In genomic region chr9:101018391-101018990, GRCh38 we compare ENCODE assay signal across 16 cellular contexts. TPM values are rescaled to one million over a fixed set of nuclear protein-coding genes. Genes with fewer than 3 reads are reported as not detected.
A peak's percentile ranks its signal among the peaks of the same experiment; 100 is the strongest.
DNase-seq lines count a peak whose midpoint lies in the region; TF ChIP-seq lines count a peak whose summit lies in the region.
"Had no signal": no experiment of that assay in that cellular context is flagged by ENCODE, and none has a peak within 500 bp of the region (broad histone marks: within the 10 kb centered on the region; RNA-seq: fewer than 3 reads in every experiment).

No MANE protein-coding gene starts in this region.

- H3K9me3 Mint-ChIP-seq in brain, result no peaks in the 10 kb centered on the region
- no peaks in the 10 kb centered on the region for H3K9me3 Mint-ChIP-seq in activated CD4-positive, alpha-beta T cell treated with anti-CD3 and anti-CD28 coated beads, Interleukin-2, amount 10 ng/mL, durations not matched to agents 7 days and 5 days

- H3K27me3 Mint-ChIP-seq in brain, result no peaks in the 10 kb centered on the region
- no peaks in the 10 kb centered on the region for H3K27me3 Mint-ChIP-seq in activated CD4-positive, alpha-beta T cell treated with anti-CD3 and anti-CD28 coated beads, Interleukin-2, amount 10 ng/mL, durations not matched to agents 7 days and 5 days

- H3K4me3 Mint-ChIP-seq in brain, result peak overlapping the region in 1 of 5 experiments; percentile 63
- H3K4me3 Mint-ChIP-seq in activated CD4-positive, alpha-beta T cell treated with anti-CD3 and anti-CD28 coated beads, Interleukin-2, amount 10 ng/mL, durations not matched to agents 7 days and 5 days, result no peak overlapping the region
- H3K4me3 Mint-ChIP-seq: CD14-positive monocyte had no signal

- peak; percentile 47 for DNase-seq in Ammon's horn (ENCODE audit: low spot score)
- peak; percentile 15 for DNase-seq in MG63
- DNase-seq in NCI-H446 treated with DMSO at 0.1 percent for 48 hours (lab: John Stamatoyannopoulos, UW), result peak; percentile 97
- DNase-seq in activated CD4-positive, alpha-beta T cell treated with anti-CD3 and anti-CD28 coated beads, Interleukin-2, amount 10 ng/mL, durations not matched to agents 7 days and 5 days, result no peak
- DNase-seq in COR-L47 (lab: John Stamatoyannopoulos, UW), result no peak
- DNase-seq in dorsolateral prefrontal cortex, result no peak
- DNase-seq: Caco-2, DMS79, GM23248, IMR-90, Kasumi-1, NCI-H146, SIG-M5 had no signal

- POLR2A ChIA-PET in activated CD4-positive, alpha-beta T cell treated with anti-CD3 and anti-CD28 coated beads, Interleukin-2, amount 10 ng/mL, durations not matched to agents 7 days and 5 days (lab: Charles Lee), result no interaction called here

- intact Hi-C loops in dorsolateral prefrontal cortex (cut with DNase I), result no loop called here

- H3K9me3 ChIP-seq in MG63, result no peaks in the 10 kb centered on the region
- H3K9me3 ChIP-seq: A549, Caco-2 had no signal

- TF ChIP-seq CTCF in brain (conservative IDR thresholded peaks at IDR 0.05) (no peak), dorsolateral prefrontal cortex (IDR thresholded peaks at IDR 0.05 in 54 of 56, conservative IDR thresholded peaks at IDR 0.05 in 2 of 56; ENCODE audit: low read depth in 1 of 56, partially characterized antibody in 56 of 56) (no peak)

- H3K4me1 Mint-ChIP-seq in brain, result peaks cover 18% of the 10 kb centered on the region
- H3K4me1 Mint-ChIP-seq in activated CD4-positive, alpha-beta T cell treated with anti-CD3 and anti-CD28 coated beads, Interleukin-2, amount 10 ng/mL, durations not matched to agents 7 days and 5 days, result no peaks in the 10 kb centered on the region
- H3K4me1 Mint-ChIP-seq: CD14-positive monocyte had no signal

- H3K27ac Mint-ChIP-seq in brain, result peak overlapping the region in 4 of 5 experiments; percentile 5 to 85 (median 69)
- no peak overlapping the region for H3K27ac Mint-ChIP-seq in activated CD4-positive, alpha-beta T cell treated with anti-CD3 and anti-CD28 coated beads, Interleukin-2, amount 10 ng/mL, durations not matched to agents 7 days and 5 days
- H3K27ac Mint-ChIP-seq: CD14-positive monocyte had no signal

- CTCF ChIA-PET in activated CD4-positive, alpha-beta T cell treated with anti-CD3 and anti-CD28 coated beads, Interleukin-2, amount 10 ng/mL, durations not matched to agents 7 days and 5 days (lab: Charles Lee), result no interaction called here

- no peaks in the 10 kb centered on the region for H3K36me3 Mint-ChIP-seq in brain
- H3K36me3 Mint-ChIP-seq in activated CD4-positive, alpha-beta T cell treated with anti-CD3 and anti-CD28 coated beads, Interleukin-2, amount 10 ng/mL, durations not matched to agents 7 days and 5 days (ENCODE audit: low read depth), result no peaks in the 10 kb centered on the region
- H3K36me3 Mint-ChIP-seq: CD14-positive monocyte had no signal

- H3K27me3 ChIP-seq in MG63 (no peaks in the 10 kb centered on the region; the same call in 1 of the 2 replicates), dorsolateral prefrontal cortex (no peaks in the 10 kb centered on the region)

- H3K27ac ChIP-seq in dorsolateral prefrontal cortex, result no peak overlapping the region
- H3K27ac ChIP-seq: A549, GM23248 had no signal

- no peaks in the 10 kb centered on the region for H3K36me3 ChIP-seq in MG63

- H3K4me3 ChIP-seq in MG63 (no peak overlapping the region), dorsolateral prefrontal cortex (no peak overlapping the region)
- H3K4me3 ChIP-seq: A549, GM23248 had no signal

RNA-seq across cellular contexts. Expression of gene PLPPR1, which starts 10.0 kb away (rescaled TPM):
- not detected in 2 replicates for total RNA-seq in MG63 (2014; rRNA removed; shearing (Covaris generic); ENCODE audit: low replicate concordance)
- 7.1 TPM for polyA plus RNA-seq in brain (ENCODE audit: insufficient read depth, low read depth, low replicate concordance)
- total RNA-seq in activated CD4-positive, alpha-beta T cell treated with anti-CD3 and anti-CD28 coated beads, Interleukin-2, amount 10 ng/mL, durations not matched to agents 7 days and 5 days, result not detected
- total RNA-seq in dorsolateral prefrontal cortex, result 10 to 100 TPM in 111 of 120 experiments, 1 to 10 TPM in 9; 3.8 to 68.1 (median 17.9) TPM
- total RNA-seq: Caco-2, GM23248, IMR-90 had no signal
- polyA plus RNA-seq: CD14-positive monocyte, GM23248, IMR-90 had no signal

Comparison
In these comparisons a context has a peak if more than half of its experiments do, and no peak if none do; other contexts are left out.
1. DNase-seq: peak in Ammon's horn (single experiment), MG63 (single experiment) and NCI-H446 treated with DMSO at 0.1 percent for 48 hours (single experiment); none in activated CD4-positive, alpha-beta T cell treated with anti-CD3 and anti-CD28 coated beads, Interleukin-2, amount 10 ng/mL, durations not matched to agents 7 days and 5 days (single experiment), COR-L47 (single experiment) and dorsolateral prefrontal cortex (0 of 10).